10 cellular contexts compared by ENCODE assay signal in the genomic region with DNA sequence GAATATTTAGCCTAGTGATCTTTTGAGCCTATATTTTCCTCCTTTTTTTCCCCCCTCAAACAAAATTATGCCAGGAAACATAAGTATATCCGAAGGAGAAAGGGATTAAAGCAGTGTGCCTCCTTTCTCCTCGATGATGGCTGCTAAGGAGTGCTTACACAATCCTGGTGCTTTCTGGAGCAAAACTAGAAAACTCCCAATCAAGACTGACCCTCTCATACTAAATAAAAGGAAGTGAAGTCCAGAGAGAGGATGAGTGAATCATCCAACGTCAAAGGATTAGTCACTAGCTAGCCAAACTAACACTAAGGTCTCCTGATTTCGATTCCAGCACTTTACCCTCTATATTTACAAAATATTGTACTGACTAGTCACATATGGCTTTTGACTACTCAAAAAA.
DNase-seq lines count a peak whose midpoint lies in the region; ATAC-seq, FAIRE-seq and TF ChIP-seq lines count a peak whose summit lies in the region.
"Had no signal": no experiment of that assay in that cellular context is flagged by ENCODE, and none has a peak within 500 bp of the region (broad histone marks: within the 10 kb centered on the region; RNA-seq: fewer than 3 reads in every experiment).

No MANE protein-coding gene starts in this region.

- H3K4me3 Mint-ChIP-seq in stimulated activated naive CD8-positive, alpha-beta T cell treated with anti-CD3 and anti-CD28 coated beads, Interleukin-15, Interleukin-2, amounts not matched to agents 100 ng/mL and 50 ng/mL, for 24 hours, result no peak overlapping the region
- H3K4me3 Mint-ChIP-seq in stimulated activated naive CD8-positive, alpha-beta T cell treated with anti-CD3 and anti-CD28 coated beads, Interleukin-15, amount 100 ng/mL, for 72 hours, result no peak overlapping the region
- H3K4me3 Mint-ChIP-seq: activated naive CD8-positive, alpha-beta T cell had no signal

- H3K9ac ChIP-seq in adipocyte (ENCODE audit: low read length), result peak overlapping the region; percentile 33
- no peak overlapping the region for H3K9ac ChIP-seq in keratinocyte (ENCODE audit: control insufficient read depth, extremely low read depth, insufficient read depth, low read length)
- H3K9ac ChIP-seq: parathyroid adenoma had no signal

- H2AFZ ChIP-seq in keratinocyte (ENCODE audit: control insufficient read depth, low read length), result no peak overlapping the region
- H2AFZ ChIP-seq: parathyroid adenoma had no signal

- DNase-seq in stimulated activated naive CD8-positive, alpha-beta T cell treated with anti-CD3 and anti-CD28 coated beads, Interleukin-15, amount 100 ng/mL, for 72 hours, result no peak
- DNase-seq in adipocyte (ENCODE audit: low read depth) (peak; percentile 77), keratinocyte (ENCODE audit: low read depth, low spot score) (no peak), DMS153 (lab: John Stamatoyannopoulos, UW) (no peak), RPMI8226 (no peak)
- DNase-seq in activated T-cell treated with anti-CD3 and anti-CD28 coated beads, Interleukin-2, amount 50 U/mL, for 48 hours, result no peak
- no peak for DNase-seq in stimulated activated CD4-positive, alpha-beta T cell treated with anti-CD3 and anti-CD28 coated beads, Interleukin-4, amount 100 ng/mL, for 24 hours

- H3K9me3 ChIP-seq in adipocyte (ENCODE audit: control insufficient read depth, low read length), result no peaks in the 10 kb centered on the region
- no peaks in the 10 kb centered on the region for H3K9me3 ChIP-seq in keratinocyte (ENCODE audit: control insufficient read depth, low read depth, low read length)

- TF ChIP-seq CTCF in keratinocyte (optimal IDR thresholded peaks at IDR 0.05 in 1 of 3, IDR thresholded peaks at IDR 0.05 in 1 of 3, conservative IDR thresholded peaks at IDR 0.05 in 1 of 3; ENCODE audit: extremely low read depth in 1 of 3, insufficient read depth in 2 of 3, low read length in 3 of 3), result no peak

- no peak for ATAC-seq in stimulated activated naive CD8-positive, alpha-beta T cell treated with anti-CD3 and anti-CD28 coated beads, Interleukin-15, amount 100 ng/mL, for 72 hours

- peaks cover 64% of the 10 kb centered on the region for H3K79me2 ChIP-seq in keratinocyte (ENCODE audit: control insufficient read depth, insufficient read depth, low read length)
- H3K79me2 ChIP-seq: parathyroid adenoma had no signal

- H3K27me3 ChIP-seq in adipocyte (replicated peaks; ENCODE audit: control insufficient read depth, insufficient read depth, low read length), result no peaks in the 10 kb centered on the region
- no peaks in the 10 kb centered on the region for H3K27me3 ChIP-seq in keratinocyte (ENCODE audit: control insufficient read depth, extremely low read depth, insufficient read depth, low read length)

- peaks cover 56% of the 10 kb centered on the region for H3K4me1 Mint-ChIP-seq in stimulated activated naive CD8-positive, alpha-beta T cell treated with anti-CD3 and anti-CD28 coated beads, Interleukin-15, Interleukin-2, amounts not matched to agents 100 ng/mL and 50 ng/mL, for 24 hours (ENCODE audit: low read depth)
- peaks cover 44% of the 10 kb centered on the region for H3K4me1 Mint-ChIP-seq in stimulated activated naive CD8-positive, alpha-beta T cell treated with anti-CD3 and anti-CD28 coated beads, Interleukin-15, amount 100 ng/mL, for 72 hours

- no peak overlapping the region for H3K27ac ChIP-seq in keratinocyte (ENCODE audit: control insufficient read depth, insufficient read depth, low read length)
- H3K27ac ChIP-seq: parathyroid adenoma had no signal

- H3K36me3 ChIP-seq in adipocyte (ENCODE audit: control insufficient read depth, insufficient read depth, low read length, severe bottlenecking) (peaks cover 4% of the 10 kb centered on the region), keratinocyte (ENCODE audit: control insufficient read depth in 2 of 2, extremely low read depth in 1 of 2, insufficient read depth in 2 of 2, low read length in 2 of 2) (peaks cover 1 to 2% of the 10 kb centered on the region in 2 experiments)

- peak overlapping the region; percentile 60 for H3K4me3 ChIP-seq in adipocyte (ENCODE audit: low read length)
- no peak overlapping the region for H3K4me3 ChIP-seq in keratinocyte (ENCODE audit: control insufficient read depth in 2 of 3, extremely low read depth in 1 of 3, insufficient read depth in 2 of 3, low read depth in 1 of 3, low read length in 3 of 3)

- dilution Hi-C loops in keratinocyte (cut with MboI; ENCODE audit: extremely low pct_ligation_motif_present, low sequenced_read_pairs), result no loop called here

- no peaks in the 10 kb centered on the region for H4K20me1 ChIP-seq in keratinocyte (ENCODE audit: control insufficient read depth, extremely low read depth, insufficient read depth, low read length)

- H3K27ac Mint-ChIP-seq in stimulated activated naive CD8-positive, alpha-beta T cell treated with anti-CD3 and anti-CD28 coated beads, Interleukin-15, Interleukin-2, amounts not matched to agents 100 ng/mL and 50 ng/mL, for 24 hours, result peak overlapping the region; percentile 39
- H3K27ac Mint-ChIP-seq in stimulated activated naive CD8-positive, alpha-beta T cell treated with anti-CD3 and anti-CD28 coated beads, Interleukin-15, amount 100 ng/mL, for 72 hours, result no peak overlapping the region
- H3K27ac Mint-ChIP-seq: activated naive CD8-positive, alpha-beta T cell had no signal

- H3K4me1 ChIP-seq in adipocyte (ENCODE audit: control insufficient read depth, insufficient read depth, low read length), result peaks cover 18% of the 10 kb centered on the region
- peaks cover 18% of the 10 kb centered on the region for H3K4me1 ChIP-seq in keratinocyte (ENCODE audit: control insufficient read depth, extremely low read depth, insufficient read depth, low read length)

- no peaks in the 10 kb centered on the region for H3K27me3 Mint-ChIP-seq in stimulated activated naive CD8-positive, alpha-beta T cell treated with anti-CD3 and anti-CD28 coated beads, Interleukin-15, Interleukin-2, amounts not matched to agents 100 ng/mL and 50 ng/mL, for 24 hours
- no peaks in the 10 kb centered on the region for H3K27me3 Mint-ChIP-seq in stimulated activated naive CD8-positive, alpha-beta T cell treated with anti-CD3 and anti-CD28 coated beads, Interleukin-15, amount 100 ng/mL, for 72 hours
- H3K27me3 Mint-ChIP-seq: activated naive CD8-positive, alpha-beta T cell had no signal

- H3K4me2 ChIP-seq in keratinocyte (ENCODE audit: control insufficient read depth, extremely low read depth, insufficient read depth, low read depth, low read length), result peak overlapping the region; percentile 1

- peaks cover 6% of the 10 kb centered on the region for H3K9me1 ChIP-seq in keratinocyte (ENCODE audit: control insufficient read depth, extremely low read depth, insufficient read depth, low read length)

- no peaks in the 10 kb centered on the region for H3K36me3 Mint-ChIP-seq in stimulated activated naive CD8-positive, alpha-beta T cell treated with anti-CD3 and anti-CD28 coated beads, Interleukin-15, Interleukin-2, amounts not matched to agents 100 ng/mL and 50 ng/mL, for 24 hours (ENCODE audit: low read depth)

- H3K9me3 Mint-ChIP-seq in stimulated activated naive CD8-positive, alpha-beta T cell treated with anti-CD3 and anti-CD28 coated beads, Interleukin-15, Interleukin-2, amounts not matched to agents 100 ng/mL and 50 ng/mL, for 24 hours, result no peaks in the 10 kb centered on the region
- no peaks in the 10 kb centered on the region for H3K9me3 Mint-ChIP-seq in stimulated activated naive CD8-positive, alpha-beta T cell treated with anti-CD3 and anti-CD28 coated beads, Interleukin-15, amount 100 ng/mL, for 72 hours

- FAIRE-seq in keratinocyte (lab: Jason Lieb, UNC), result peak; percentile 86
